22 cellular contexts compared by ENCODE assay signal in genomic region chr6:125765944-125766343, GRCh38. TPM values are rescaled to one million over a fixed set of nuclear protein-coding genes. Genes with fewer than 3 reads are reported as not detected.
DNase-seq lines count a peak whose midpoint lies in the region; ATAC-seq and TF ChIP-seq lines count a peak whose summit lies in the region.
"Had no signal": no experiment of that assay in that cellular context is flagged by ENCODE, and none has a peak within 500 bp of the region (broad histone marks: within the 10 kb centered on the region; RNA-seq: fewer than 3 reads in every experiment).

No MANE protein-coding gene starts in this region.

- no peaks in the 10 kb centered on the region for H3K9me3 ChIP-seq in heart left ventricle
- H3K9me3 ChIP-seq: BLaER1 had no signal

- intact Hi-C loops in heart left ventricle (cut with DNase I) = loop anchor here in 7 of 10 donors (5.0 to 10.0 kb wide), 7 partner anchors 251 to 899 kb away; partner anchors contain the start of gene TPD52L1 (in 1 of the 7)
- intact Hi-C loops in cardiac septum (cut with DNase I) = no loop called here
- intact Hi-C loops in left ventricle myocardium superior (cut with micrococcal nuclease) = no loop called here

- TF ChIP-seq POLR2A in heart left ventricle (IDR thresholded peaks at IDR 0.05) = no peak

- H3K36me3 ChIP-seq in heart left ventricle = peaks cover 0 to 10% (median 0%) of the 10 kb centered on the region in 9 donors
- H3K36me3 ChIP-seq: BLaER1 had no signal

- peaks cover 0 to 32% (median 1%) of the 10 kb centered on the region in 12 donors for H3K4me1 ChIP-seq in heart left ventricle

- H3K4me3 ChIP-seq in heart left ventricle = no peak overlapping the region
- H3K4me3 ChIP-seq: BLaER1, PC-9 had no signal

- WGBS in heart left ventricle, 4 donors = 25 to 52% (median 43%) methylated on average over 1 of the region's 1 CpG

- H3K27me3 ChIP-seq in heart left ventricle = peaks cover 0 to 7% (median 0%) of the 10 kb centered on the region in 9 donors
- H3K27me3 ChIP-seq: BLaER1 had no signal

- H3K27ac ChIP-seq in heart left ventricle = no peak overlapping the region
- H3K27ac ChIP-seq: BLaER1, PC-9 had no signal

- ATAC-seq in heart left ventricle = peak; percentile 33 to 75 (median 56)
- peak; percentile 79 for ATAC-seq in left ventricle myocardium superior
- no peak for ATAC-seq in omental fat pad (ENCODE audit: low FRiP score)
- ATAC-seq: HCT116 had no signal

- TF ChIP-seq CTCF in heart left ventricle (IDR thresholded peaks at IDR 0.05) (no peak), omental fat pad (IDR thresholded peaks at IDR 0.05) (no peak)

- DNase-seq in heart left ventricle (no peak), cardiac septum (ENCODE audit: low spot score) (no peak), left ventricle myocardium superior (no peak), putamen (ENCODE audit: low spot score) (peak; percentile 58), AG20443 (ENCODE audit: low spot score) (no peak), omental fat pad (ENCODE audit: low spot score) (no peak), DMS114 treated with DMSO at 0.1 percent for 48 hours (lab: John Stamatoyannopoulos, UW; ENCODE audit: unreplicated experiment) (no peak)
- DNase-seq: CD4-positive, CD25-positive, alpha-beta regulatory T cell; DMS53; NCI-H1048; NCI-H1417; NCI-H1694; NCI-H2081; NCI-H2227 treated with DMSO at 0.1 percent for 48 hours; NCI-H526 treated with DMSO at 0.1 percent for 48 hours; PC-9; SHP77 had no signal

RNA-seq across cellular contexts. Expression of gene HEY2, which starts 16.5 kb away (rescaled TPM):
- total RNA-seq in heart left ventricle = 10 to 100 TPM; 29.2 to 50.9 (median 40.6) TPM
- 10 to 100 TPM; 19.9 to 21.4 TPM for polyA plus RNA-seq in heart left ventricle
- 12.3 TPM for total RNA-seq in cardiac septum
- total RNA-seq in left ventricle myocardium superior = 66.8 TPM
- 1 to 10 TPM in 3 of 4 donors, under 1 TPM in 1; 0.24 to 3.2 (median 1.5) TPM for total RNA-seq in omental fat pad
- total RNA-seq: A172; CD4-positive, CD25-positive, alpha-beta regulatory T cell; G401; NCI-H460; PC-9 had no signal

RNA-seq across cellular contexts. Expression of gene NCOA7, which starts 24.8 kb away (rescaled TPM):
- total RNA-seq in heart left ventricle (10 to 100 TPM in 3 of 9 donors, 1 to 10 TPM in 6; 6.4 to 23.1 (median 9.9) TPM), cardiac septum (10.3 TPM), left ventricle myocardium superior (10.2 TPM), omental fat pad (100 to 1,000 TPM in 1 of 4 donors, 10 to 100 TPM in 3; 35.3 to 137 (median 53.1) TPM)
- 1 to 10 TPM; 3.8 to 6.4 TPM for polyA plus RNA-seq in heart left ventricle

Comparison
In these comparisons a context has a peak if more than half of its experiments do, and no peak if none do; other contexts are left out.
1. intact Hi-C loops: an anchor here in heart left ventricle (5.0 to 10.0 kb wide); none called in cardiac septum and left ventricle myocardium superior.